ENCODE assay signal across 24 cellular contexts in genomic region chr1:174112489-174113162, GRCh38.
"Had no signal": no experiment of that assay in that cellular context is flagged by ENCODE, and none has a peak within 500 bp of the region (broad histone marks: within the 10 kb centered on the region; RNA-seq: fewer than 3 reads in every experiment).

No MANE protein-coding gene starts in this region.

- H3K4me3 Mint-ChIP-seq: activated CD4-positive, alpha-beta memory T cell treated with anti-CD3 and anti-CD28 coated beads, Interleukin-2, amount 10 ng/mL, durations not matched to agents 7 days and 5 days; activated naive CD8-positive, alpha-beta T cell treated with anti-CD3 and anti-CD28 coated beads, Interleukin-2, amount 10 ng/mL, durations not matched to agents 7 days and 5 days; endodermal cell; stimulated activated memory B cell treated with anti-CD40 and anti-IgM and Interleukin-4, amounts not matched to agents 10 μg/mL and 1 μg/mL and 100 μg/mL, for 72 hours; T-cell had no signal

- H3K9me3 ChIP-seq: colonic mucosa, heart right ventricle, mucosa of descending colon, ovary, right lobe of liver, testis, upper lobe of right lung had no signal

- H3K27ac ChIP-seq: colonic mucosa, epithelial cell of prostate, heart right ventricle, right lobe of liver, upper lobe of right lung had no signal

- H3K27me3 ChIP-seq: colonic mucosa, heart right ventricle, ovary, right lobe of liver, testis, upper lobe of right lung had no signal

- H3K9me3 Mint-ChIP-seq: activated CD4-positive, alpha-beta memory T cell treated with anti-CD3 and anti-CD28 coated beads, Interleukin-2, amount 10 ng/mL, durations not matched to agents 7 days and 5 days; activated naive CD8-positive, alpha-beta T cell treated with anti-CD3 and anti-CD28 coated beads, Interleukin-2, amount 10 ng/mL, durations not matched to agents 7 days and 5 days; activated T-helper 2 cell treated with anti-CD3 and anti-CD28 coated beads, Interferon-gamma antibody, Interleukin-2, Interleukin-4, amounts not matched to agents 10 μg/mL and 5 μg/mL and 100 μg/mL, durations not matched to agents 14 hours and 24 hours and 36 hours; endodermal cell; naive B cell; T-cell had no signal

- H3K4me1 ChIP-seq: colonic mucosa, right lobe of liver, testis, upper lobe of right lung had no signal

- H3K36me3 ChIP-seq: colonic mucosa, heart right ventricle, ovary, right lobe of liver, upper lobe of right lung had no signal

- H3K4me3 ChIP-seq: colonic mucosa, heart right ventricle, mucosa of descending colon, ovary, right lobe of liver, testis, upper lobe of right lung had no signal

- H3K27ac Mint-ChIP-seq: activated CD4-positive, alpha-beta memory T cell treated with anti-CD3 and anti-CD28 coated beads, Interleukin-2, amount 10 ng/mL, durations not matched to agents 7 days and 5 days; activated naive CD8-positive, alpha-beta T cell treated with anti-CD3 and anti-CD28 coated beads, Interleukin-2, amount 10 ng/mL, durations not matched to agents 7 days and 5 days; activated T-helper 2 cell treated with anti-CD3 and anti-CD28 coated beads, Interferon-gamma antibody, Interleukin-2, Interleukin-4, amounts not matched to agents 10 μg/mL and 5 μg/mL and 100 μg/mL, durations not matched to agents 14 hours and 24 hours and 36 hours; endodermal cell; naive B cell; stimulated activated memory B cell treated with anti-CD40 and anti-IgM and Interleukin-4, amounts not matched to agents 10 μg/mL and 1 μg/mL and 100 μg/mL, for 72 hours; T-cell had no signal

- H3K4me1 Mint-ChIP-seq: T-cell had no signal

- H3K36me3 Mint-ChIP-seq: activated naive CD8-positive, alpha-beta T cell treated with anti-CD3 and anti-CD28 coated beads, Interleukin-2, amount 10 ng/mL, durations not matched to agents 7 days and 5 days; naive B cell; stimulated activated memory B cell treated with anti-CD40 and anti-IgM and Interleukin-4, amounts not matched to agents 10 μg/mL and 1 μg/mL and 100 μg/mL, for 72 hours; T-cell had no signal

- DNase-seq: activated CD4-positive, alpha-beta memory T cell treated with anti-CD3 and anti-CD28 coated beads, Interleukin-2, amount 10 ng/mL, durations not matched to agents 7 days and 5 days; activated CD4-positive, alpha-beta T cell treated with anti-CD3 and anti-CD28 coated beads for 48 hours; activated CD4-positive, CD25-positive, alpha-beta regulatory T cell; activated naive CD4-positive, alpha-beta T cell treated with Interleukin-2 at 50 U/mL for 16 hours; activated naive CD8-positive, alpha-beta T cell treated with anti-CD3 and anti-CD28 coated beads, Interleukin-2, amount 10 ng/mL, durations not matched to agents 7 days and 5 days; activated T-cell treated with anti-CD3 and anti-CD28 coated beads, Interleukin-2, amount 50 U/mL, for 1 hour; amygdala; caudate nucleus; colonic mucosa; endodermal cell; heart right ventricle; kidney glomerular epithelial cell; mesenchymal stem cell; mucosa of descending colon; naive B cell; ovary; right lobe of liver; stimulated activated CD4-positive, alpha-beta T cell treated with anti-CD3 and anti-CD28 coated beads, Interleukin-4, amount 100 ng/mL, for 4 hours; T-cell; testis; upper lobe of right lung had no signal

- ATAC-seq: mucosa of descending colon; right lobe of liver; stimulated activated memory B cell treated with anti-CD40 and anti-IgM and Interleukin-4, amounts not matched to agents 10 μg/mL and 1 μg/mL and 100 μg/mL, for 72 hours; T-cell; upper lobe of right lung had no signal

- H3K27me3 Mint-ChIP-seq: activated CD4-positive, alpha-beta memory T cell treated with anti-CD3 and anti-CD28 coated beads, Interleukin-2, amount 10 ng/mL, durations not matched to agents 7 days and 5 days; naive B cell; stimulated activated memory B cell treated with anti-CD40 and anti-IgM and Interleukin-4, amounts not matched to agents 10 μg/mL and 1 μg/mL and 100 μg/mL, for 72 hours; T-cell had no signal
